Comparison of ENCODE assay signal across 8 cellular contexts in the genomic region with DNA sequence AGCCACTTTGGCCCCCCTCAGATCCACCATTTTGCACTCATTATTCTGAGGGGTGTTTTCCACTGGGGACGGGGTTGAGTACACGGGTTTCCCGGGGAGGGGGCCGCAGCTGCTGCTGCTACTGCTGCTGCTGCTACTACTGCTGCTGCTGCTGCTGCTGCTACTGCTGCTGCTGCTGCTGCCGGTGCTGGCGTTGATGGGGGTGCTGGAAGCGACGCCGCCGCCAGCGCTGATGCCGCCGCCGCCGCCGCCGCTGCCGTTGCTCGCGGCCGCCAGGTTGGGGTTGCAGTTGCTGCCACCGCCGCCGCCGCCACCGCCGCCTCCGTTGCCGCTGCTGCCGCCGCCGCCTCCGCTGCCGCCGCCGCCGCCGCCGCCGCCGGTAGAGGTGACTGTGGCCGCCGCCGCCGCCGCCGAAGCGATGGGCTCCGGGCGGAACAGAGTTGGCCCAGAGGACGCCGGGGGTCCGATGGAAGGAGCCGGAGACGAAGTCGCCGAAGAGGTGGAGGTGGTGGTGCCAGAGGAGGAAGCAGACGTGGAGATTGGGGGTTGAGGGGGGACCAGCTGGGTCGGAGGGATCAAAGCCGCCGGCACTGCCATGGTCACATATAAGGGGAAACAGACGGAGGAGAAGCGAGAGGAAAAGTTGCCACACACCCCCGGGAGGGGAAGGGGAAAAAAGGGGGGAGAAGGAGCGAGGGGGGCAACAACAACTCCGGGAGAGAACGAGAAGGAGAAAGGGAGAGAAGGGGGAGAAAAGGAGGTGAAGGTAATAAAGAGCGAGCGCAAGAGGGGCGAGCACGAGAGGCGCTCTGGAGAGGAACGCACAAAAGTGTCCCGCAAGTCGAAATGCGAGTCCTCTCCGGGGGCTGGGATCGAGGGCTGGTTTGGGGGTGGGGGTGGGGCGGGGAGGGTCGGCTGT. TPM values are rescaled to one million over a fixed set of nuclear protein-coding genes. Genes with fewer than 3 reads are reported as not detected.
DNase-seq lines count a peak whose midpoint lies in the region; ATAC-seq and TF ChIP-seq lines count a peak whose summit lies in the region.

No MANE protein-coding gene starts in this region.

- H3K27ac Mint-ChIP-seq in activated CD4-positive, alpha-beta memory T cell treated with anti-CD3 and anti-CD28 coated beads for 36 hours: no peak overlapping the region
- H3K27ac Mint-ChIP-seq in nephron progenitor cell: peak overlapping the region; percentile 99

- CTCF ChIA-PET in GM10248 (lab: Yijun Ruan, JAX): interaction anchor here (2.0 kb wide), 1 partner anchor 13 kb away, joined by 15 read pairs; no protein-coding TSS in a partner anchor
- CTCF ChIA-PET in activated CD4-positive, alpha-beta memory T cell treated with anti-CD3 and anti-CD28 coated beads for 36 hours (lab: Charles Lee): no interaction called here

- H3K4me3 Mint-ChIP-seq in activated CD4-positive, alpha-beta memory T cell treated with anti-CD3 and anti-CD28 coated beads for 36 hours: peak overlapping the region; percentile 43
- H3K4me3 Mint-ChIP-seq in nephron progenitor cell: peak overlapping the region; percentile 96

- H3K27me3 Mint-ChIP-seq in activated CD4-positive, alpha-beta memory T cell treated with anti-CD3 and anti-CD28 coated beads for 36 hours: peaks cover 34% of the 10 kb centered on the region
- no peaks in the 10 kb centered on the region for H3K27me3 Mint-ChIP-seq in nephron progenitor cell (ENCODE audit: low read depth, poor library complexity)

- peaks cover 17% of the 10 kb centered on the region for H3K4me1 Mint-ChIP-seq in activated CD4-positive, alpha-beta memory T cell treated with anti-CD3 and anti-CD28 coated beads for 36 hours (ENCODE audit: low read depth)
- peaks cover 60% of the 10 kb centered on the region for H3K4me1 Mint-ChIP-seq in nephron progenitor cell

- peaks cover 5% of the 10 kb centered on the region for H3K36me3 Mint-ChIP-seq in activated CD4-positive, alpha-beta memory T cell treated with anti-CD3 and anti-CD28 coated beads for 36 hours
- H3K36me3 Mint-ChIP-seq in nephron progenitor cell (ENCODE audit: low read depth): no peaks in the 10 kb centered on the region

- no peak for TF ChIP-seq CTCF in GM10248 (IDR thresholded peaks at IDR 0.05; ENCODE audit: control extremely low read depth, extremely low read depth, low read depth, missing control alignments)
- no peak for TF ChIP-seq CTCF in fibroblast of mammary gland (conservative IDR thresholded peaks at IDR 0.05; ENCODE audit: control insufficient read depth, insufficient read depth, low read depth, low read length)
- TF ChIP-seq CTCF in nephron progenitor cell (IDR thresholded peaks at IDR 0.05): no peak

- peak; percentile 13 for DNase-seq in GM10248 (ENCODE audit: extremely low spot score)
- DNase-seq in activated CD4-positive, alpha-beta memory T cell treated with anti-CD3 and anti-CD28 coated beads for 36 hours: peak; percentile 20
- no peak for DNase-seq in fibroblast of mammary gland (ENCODE audit: low read depth)
- DNase-seq in nephron progenitor cell: peak; percentile 72

- intact Hi-C loops in activated CD4-positive, alpha-beta memory T cell treated with anti-CD3 and anti-CD28 coated beads for 36 hours (cut with micrococcal nuclease): no loop called here

- peak; percentile 38 for ATAC-seq in HG03045 (IDR thresholded peaks at IDR 0.05; ENCODE audit: unreplicated experiment)
- no peak for ATAC-seq in GM21381 (IDR thresholded peaks at IDR 0.05; ENCODE audit: unreplicated experiment)
- ATAC-seq in GM21367 (IDR thresholded peaks at IDR 0.05; ENCODE audit: unreplicated experiment): no peak
- no peak for ATAC-seq in HG03135 (IDR thresholded peaks at IDR 0.05; ENCODE audit: unreplicated experiment)

- no peaks in the 10 kb centered on the region for H3K9me3 Mint-ChIP-seq in activated CD4-positive, alpha-beta memory T cell treated with anti-CD3 and anti-CD28 coated beads for 36 hours
- no peaks in the 10 kb centered on the region for H3K9me3 Mint-ChIP-seq in nephron progenitor cell

- POLR2A ChIA-PET in GM10248 (lab: Yijun Ruan, JAX): no interaction called here
- POLR2A ChIA-PET in activated CD4-positive, alpha-beta memory T cell treated with anti-CD3 and anti-CD28 coated beads for 36 hours (lab: Charles Lee): no interaction called here

- H3K4me3 ChIP-seq in fibroblast of mammary gland (ENCODE audit: control insufficient read depth, low read depth, low read length): peak overlapping the region; percentile 27

RNA-seq across cellular contexts. Expression of gene DACH1, which starts 0.6 kb away (rescaled TPM):
- total RNA-seq in activated CD4-positive, alpha-beta memory T cell treated with anti-CD3 and anti-CD28 coated beads for 36 hours: not detected
